16 cellular contexts compared by ENCODE assay signal in genomic region chr15:91950631-91951384, GRCh38.
DNase-seq lines count a peak whose midpoint lies in the region; ATAC-seq, FAIRE-seq and TF ChIP-seq lines count a peak whose summit lies in the region.
"Had no signal": no experiment of that assay in that cellular context is flagged by ENCODE, and none has a peak within 500 bp of the region (broad histone marks: within the 10 kb centered on the region; RNA-seq: fewer than 3 reads in every experiment).

No MANE protein-coding gene starts in this region.

- no peak overlapping the region for H3K4me2 ChIP-seq in GM12878 (ENCODE audit: control insufficient read depth, insufficient read depth)

- H3K4me3 ChIP-seq in CD8-positive, alpha-beta T cell (ENCODE audit: low read depth, low read length), result no peak overlapping the region
- no peak overlapping the region for H3K4me3 ChIP-seq in GM12878
- H3K4me3 ChIP-seq: BLaER1 had no signal

- no peak for DNase-seq in CD8-positive, alpha-beta T cell
- DNase-seq in M059J (ENCODE audit: low read depth) (peak; percentile 53), GM12878 (ENCODE audit: low read depth, low spot score) (no peak), foreskin keratinocyte (peak; percentile 44 to 62)
- DNase-seq in activated CD8-positive, alpha-beta memory T cell treated with anti-CD3 and anti-CD28 coated beads, Interleukin-2, amount 50 U/mL, for 48 hours, result no peak
- DNase-seq: activated B cell treated with CpG ODN at 0.5 μM for 24 hours; activated naive CD8-positive, alpha-beta T cell treated with anti-CD3 and anti-CD28 coated beads for 36 hours; cerebellar nuclear complex; erythroblast; hippocampal formation; MV-4-11 had no signal

- TF ChIP-seq CTCF in CD8-positive, alpha-beta T cell (IDR thresholded peaks at IDR 0.05), result no peak
- TF ChIP-seq CTCF in GM12878 (IDR thresholded peaks at IDR 0.05 in 2 of 3, conservative IDR thresholded peaks at IDR 0.05 in 1 of 3; ENCODE audit: control insufficient read depth in 2 of 3, extremely low read depth in 1 of 3, insufficient read depth in 1 of 3, low read depth in 3 of 3, low read length in 3 of 3), result no peak
- TF ChIP-seq CTCF in foreskin keratinocyte (conservative IDR thresholded peaks at IDR 0.05), result peak; percentile 46

- no TSS peak for BruUV-seq in GM12878 (replicated peaks; lab: Mats Ljungman, UMichigan)

- H4K20me1 ChIP-seq in GM12878 (ENCODE audit: control insufficient read depth, insufficient read depth), result no peaks in the 10 kb centered on the region

- POLR2A ChIA-PET in CD8-positive, alpha-beta T cell (lab: Charles Lee), result no interaction called here
- POLR2A ChIA-PET in GM12878 (lab: Charles Lee), result no interaction called here

- no peak overlapping the region for H3K27ac ChIP-seq in CD8-positive, alpha-beta T cell (ENCODE audit: low read depth, low read length)
- no peak overlapping the region for H3K27ac ChIP-seq in GM12878 (ENCODE audit: control insufficient read depth, insufficient read depth)
- H3K27ac ChIP-seq in foreskin keratinocyte, result peak overlapping the region; percentile 96
- H3K27ac ChIP-seq: BLaER1 had no signal

- CTCF ChIA-PET in CD8-positive, alpha-beta T cell (lab: Charles Lee), result no interaction called here
- CTCF ChIA-PET in GM12878 (lab: Yijun Ruan, JAX), result interaction anchor here (0.7 kb wide), 1 partner anchor 713 kb away, joined by 4 read pairs; no protein-coding TSS in a partner anchor

- SMC1A ChIA-PET in GM12878 (lab: Charles Lee; ENCODE audit: uncharacterized antibody, unreplicated experiment), result no interaction called here

- no peak for TF ChIP-seq RAD21 in GM12878 (IDR thresholded peaks at IDR 0.05; ENCODE audit: insufficient read depth, low read depth, low read length)

- H3K4me3 Mint-ChIP-seq in CD8-positive, alpha-beta T cell, result no peak overlapping the region
- H3K4me3 Mint-ChIP-seq: activated B cell treated with CpG ODN at 0.5 μM for 24 hours; activated naive CD8-positive, alpha-beta T cell treated with anti-CD3 and anti-CD28 coated beads for 36 hours had no signal

- H3K36me3 ChIP-seq in CD8-positive, alpha-beta T cell (ENCODE audit: insufficient read depth, low read length), result no peaks in the 10 kb centered on the region
- H3K36me3 ChIP-seq in GM12878 (ENCODE audit: control insufficient read depth in 2 of 2, insufficient read depth in 2 of 2, low read length in 1 of 2), result no peaks in the 10 kb centered on the region
- H3K36me3 ChIP-seq: BLaER1 had no signal

- TF ChIP-seq EP300 in GM12878 (IDR thresholded peaks at IDR 0.05; ENCODE audit: borderline replicate concordance in 1 of 2, control insufficient read depth in 1 of 2, low read depth in 2 of 2, low read length in 2 of 2), result no peak

- no peaks in the 10 kb centered on the region for H3K36me3 Mint-ChIP-seq in CD8-positive, alpha-beta T cell
- H3K36me3 Mint-ChIP-seq: activated naive CD8-positive, alpha-beta T cell treated with anti-CD3 and anti-CD28 coated beads for 36 hours had no signal

- no peaks in the 10 kb centered on the region for H3K79me2 ChIP-seq in GM12878 (ENCODE audit: control insufficient read depth, insufficient read depth, low read length)

- H2AFZ ChIP-seq in GM12878 (ENCODE audit: control insufficient read depth, low read depth, low read length), result no peak overlapping the region

- RAD21 ChIA-PET in GM12878 (lab: Charles Lee; ENCODE audit: unreplicated experiment), result no interaction called here

- peak overlapping the region; percentile 38 for H3K27ac Mint-ChIP-seq in CD8-positive, alpha-beta T cell
- H3K27ac Mint-ChIP-seq: activated B cell treated with CpG ODN at 0.5 μM for 24 hours; activated naive CD8-positive, alpha-beta T cell treated with anti-CD3 and anti-CD28 coated beads for 36 hours had no signal

- no peaks in the 10 kb centered on the region for H3K27me3 ChIP-seq in CD8-positive, alpha-beta T cell (ENCODE audit: insufficient read depth, low read length)
- H3K27me3 ChIP-seq in GM12878 (replicated peaks in 1 of 2; ENCODE audit: control insufficient read depth in 2 of 2, insufficient read depth in 2 of 2, low read length in 1 of 2), result no peaks in the 10 kb centered on the region; a peak in 1 of 4 replicates
- no peaks in the 10 kb centered on the region for H3K27me3 ChIP-seq in foreskin keratinocyte
- H3K27me3 ChIP-seq: BLaER1 had no signal

- no peaks in the 10 kb centered on the region for H3K9me3 ChIP-seq in CD8-positive, alpha-beta T cell (ENCODE audit: low read length)
- no peaks in the 10 kb centered on the region for H3K9me3 ChIP-seq in GM12878 (replicated peaks; ENCODE audit: control insufficient read depth, insufficient read depth, low read length)
- H3K9me3 ChIP-seq: BLaER1 had no signal

- no peak for ATAC-seq in CD8-positive, alpha-beta T cell
- peak; percentile 20; the same call in 1 of the 3 replicates for ATAC-seq in GM12878
- ATAC-seq in foreskin keratinocyte, result no peak
- ATAC-seq in HG02610 (IDR thresholded peaks at IDR 0.05; ENCODE audit: unreplicated experiment), result no peak
- ATAC-seq in GM19328 (IDR thresholded peaks at IDR 0.05; ENCODE audit: unreplicated experiment), result no peak
- ATAC-seq in GM18861 (IDR thresholded peaks at IDR 0.05; ENCODE audit: unreplicated experiment), result no peak

- no peak overlapping the region for H3K9ac ChIP-seq in GM12878 (ENCODE audit: control insufficient read depth, insufficient read depth, low read length)
- H3K9ac ChIP-seq: BLaER1 had no signal

- intact Hi-C loops in CD8-positive, alpha-beta T cell (cut with DNase I, micrococcal nuclease), result no loop called here
- intact Hi-C loops in GM12878 (cut with micrococcal nuclease; ENCODE audit: unreplicated experiment), result no loop called here

- 0% methylated on average over 2 of the region's 2 CpGs for WGBS in GM12878 (ENCODE audit: insufficient coverage, insufficient replicate concordance, low lambda C conversion rate, missing lambda C conversion rate)

- no peaks in the 10 kb centered on the region for H3K27me3 Mint-ChIP-seq in CD8-positive, alpha-beta T cell (ENCODE audit: low read depth)
- H3K27me3 Mint-ChIP-seq: activated naive CD8-positive, alpha-beta T cell treated with anti-CD3 and anti-CD28 coated beads for 36 hours had no signal

- FAIRE-seq in GM12878 (lab: Jason Lieb, UNC), result no peak
- FAIRE-seq: GM12892 had no signal

- peaks cover 53% of the 10 kb centered on the region for H3K4me1 Mint-ChIP-seq in CD8-positive, alpha-beta T cell (ENCODE audit: low read depth)
- H3K4me1 Mint-ChIP-seq: activated B cell treated with CpG ODN at 0.5 μM for 24 hours had no signal

- in situ Hi-C loops in GM12878 (cut with MboI), result no loop called here

- H3K4me1 ChIP-seq in CD8-positive, alpha-beta T cell (ENCODE audit: insufficient read depth, low read length), result peaks cover 8% of the 10 kb centered on the region
- H3K4me1 ChIP-seq in GM12878 (ENCODE audit: control insufficient read depth, insufficient read depth, low read length), result no peaks in the 10 kb centered on the region
- peaks cover 49% of the 10 kb centered on the region for H3K4me1 ChIP-seq in foreskin keratinocyte

- no peaks in the 10 kb centered on the region for H3K9me3 Mint-ChIP-seq in CD8-positive, alpha-beta T cell
- H3K9me3 Mint-ChIP-seq: activated B cell treated with CpG ODN at 0.5 μM for 24 hours; activated naive CD8-positive, alpha-beta T cell treated with anti-CD3 and anti-CD28 coated beads for 36 hours had no signal

- TF ChIP-seq POLR2A in GM12878 (IDR thresholded peaks at IDR 0.05; ENCODE audit: low read depth, low read length), result no peak

TF ChIP-seq in GM12878, 131 proteins besides CTCF, POLR2A, EP300 and RAD21 (continues in another document):
- no peak for TF ChIP-seq SMARCA5 (IDR thresholded peaks at IDR 0.05)
- no peak for TF ChIP-seq JUNB (IDR thresholded peaks at IDR 0.05)
- no peak for TF ChIP-seq BCL3 (IDR thresholded peaks at IDR 0.05; ENCODE audit: borderline replicate concordance, insufficient read depth, low read depth, low read length, poor library complexity, severe bottlenecking)
- no peak for TF ChIP-seq NBN (IDR thresholded peaks at IDR 0.05)
- TF ChIP-seq ZBTB4 (CRISPR knock-in tag; IDR thresholded peaks at IDR 0.05), result no peak

Comparison
In these comparisons a context has a peak if more than half of its experiments do, and no peak if none do; other contexts are left out.
1. DNase-seq: peak in M059J (single experiment) and foreskin keratinocyte (2 of 2); none in CD8-positive, alpha-beta T cell (0 of 7), GM12878 (single experiment) and activated CD8-positive, alpha-beta memory T cell treated with anti-CD3 and anti-CD28 coated beads, Interleukin-2, amount 50 U/mL, for 48 hours (single experiment).